Comparison of ENCODE assay signal across 12 cellular contexts in genomic region chr1:30760596-30761311, GRCh38. TPM values are rescaled to one million over a fixed set of nuclear protein-coding genes. Genes with fewer than 3 reads are reported as not detected.
DNase-seq lines count a peak whose midpoint lies in the region; ATAC-seq and TF ChIP-seq lines count a peak whose summit lies in the region.
"Had no signal": no experiment of that assay in that cellular context is flagged by ENCODE, and none has a peak within 500 bp of the region (broad histone marks: within the 10 kb centered on the region; RNA-seq: fewer than 3 reads in every experiment).

No MANE protein-coding gene starts in this region.

- H3K9me3 Mint-ChIP-seq in activated B cell treated with CpG ODN at 0.5 μM for 24 hours, result no peaks in the 10 kb centered on the region

- WGBS in mesenchymal stem cell, result 83% methylated on average over 18 of the region's 18 CpGs

- intact Hi-C loops in activated B cell treated with CpG ODN at 0.5 μM for 24 hours (cut with micrococcal nuclease), result no loop called here

- peaks cover 17% of the 10 kb centered on the region for H3K36me3 Mint-ChIP-seq in activated B cell treated with CpG ODN at 0.5 μM for 24 hours (ENCODE audit: low read depth)

- H2BK120ac ChIP-seq in mesenchymal stem cell (ENCODE audit: low read depth, low read length), result no peak overlapping the region

- peaks cover 17% of the 10 kb centered on the region for H4K20me1 ChIP-seq in BLaER1

- no peak overlapping the region for H3K18ac ChIP-seq in mesenchymal stem cell (ENCODE audit: low read depth in 1 of 2, low read length in 2 of 2)

- H3K4me1 Mint-ChIP-seq in activated B cell treated with CpG ODN at 0.5 μM for 24 hours, result peaks cover 89% of the 10 kb centered on the region

- peak overlapping the region in 1 of 2 experiments; percentile 15 for H3K14ac ChIP-seq in mesenchymal stem cell (ENCODE audit: low read length in 2 of 2)

- H3K4me3 Mint-ChIP-seq in activated B cell treated with CpG ODN at 0.5 μM for 24 hours, result peak overlapping the region; percentile 99

- no peaks in the 10 kb centered on the region for H3K79me1 ChIP-seq in mesenchymal stem cell (replicated peaks; ENCODE audit: low read length, poor library complexity, severe bottlenecking)

- peak; percentile 32 for TF ChIP-seq POLR2A in GM18526 (IDR thresholded peaks at IDR 0.05; ENCODE audit: extremely low read depth, insufficient read length)

- H2BK12ac ChIP-seq in mesenchymal stem cell (ENCODE audit: low read length in 2 of 2), result peak overlapping the region; percentile 31 to 45

- H3K27me3 ChIP-seq in BLaER1, result no peaks in the 10 kb centered on the region
- H3K27me3 ChIP-seq in mesenchymal stem cell (ENCODE audit: control insufficient read depth in 1 of 2, insufficient read depth in 1 of 2, low read length in 2 of 2), result peaks cover 0 to 27% of the 10 kb centered on the region in 2 experiments
- H3K27me3 ChIP-seq: hepatocyte had no signal

- CTCF ChIA-PET in activated B cell treated with CpG ODN at 0.5 μM for 24 hours (lab: Charles Lee), result interaction anchor here (1.0 to 2.9 kb wide), 9 partner anchors 9 to 41 kb away, joined by 3 to 26 read pairs (median 6); no protein-coding TSS in a partner anchor

- no peaks in the 10 kb centered on the region for H3K27me3 Mint-ChIP-seq in activated B cell treated with CpG ODN at 0.5 μM for 24 hours

- H3K9ac ChIP-seq in BLaER1 (peak overlapping the region; percentile 98), mesenchymal stem cell (ENCODE audit: low read length) (no peak overlapping the region)

- POLR2A ChIA-PET in activated B cell treated with CpG ODN at 0.5 μM for 24 hours (lab: Charles Lee), result interaction anchor here (1.0 to 25.3 kb wide), 7 partner anchors 11 to 391 kb away, joined by 3 to 662 read pairs (median 27); partner anchors contain the start of gene MATN1

- H2AK5ac ChIP-seq in mesenchymal stem cell (ENCODE audit: low read length, severe bottlenecking), result no peak overlapping the region

- H3K4me1 ChIP-seq in BLaER1, result peaks cover 78% of the 10 kb centered on the region
- H3K4me1 ChIP-seq in mesenchymal stem cell (ENCODE audit: control insufficient read depth, insufficient read depth, low read depth, low read length), result peaks cover 44% of the 10 kb centered on the region

- H3K27ac ChIP-seq in BLaER1, result peak overlapping the region; percentile 98
- no peak overlapping the region for H3K27ac ChIP-seq in mesenchymal stem cell (ENCODE audit: low read length, poor library complexity, severe bottlenecking)
- H3K27ac ChIP-seq: hepatocyte had no signal

- ATAC-seq in activated B cell treated with CpG ODN at 0.5 μM for 24 hours (ENCODE audit: low read depth) (no peak), GM21515 (IDR thresholded peaks at IDR 0.05; ENCODE audit: unreplicated experiment) (no peak), HG03025 (IDR thresholded peaks at IDR 0.05; ENCODE audit: low FRiP score, unreplicated experiment) (no peak)

- H3K23ac ChIP-seq in mesenchymal stem cell (ENCODE audit: low read length in 2 of 2), result no peak overlapping the region

- H3K4me2 ChIP-seq in BLaER1, result peak overlapping the region; percentile 98
- no peak overlapping the region for H3K4me2 ChIP-seq in mesenchymal stem cell (ENCODE audit: low read length, poor library complexity, severe bottlenecking)
- H3K4me2 ChIP-seq: hepatocyte had no signal

- H3K4me3 ChIP-seq in BLaER1 (peak overlapping the region; percentile 93), mesenchymal stem cell (ENCODE audit: insufficient read depth in 1 of 2, low read depth in 1 of 2, low read length in 2 of 2) (no peak overlapping the region)
- H3K4me3 ChIP-seq: hepatocyte had no signal

- H4K8ac ChIP-seq in mesenchymal stem cell (ENCODE audit: low read length), result no peak overlapping the region

- peak overlapping the region; percentile 35 for H4K91ac ChIP-seq in mesenchymal stem cell (ENCODE audit: low read length)

- DNase-seq in activated B cell treated with CpG ODN at 0.5 μM for 24 hours (no peak), mesenchymal stem cell (no peak), G401 (ENCODE audit: low spot score) (no peak), SW 1271 (lab: John Stamatoyannopoulos, UW) (no peak)
- DNase-seq: activated gamma-delta T cell treated with Interleukin-2 at 50 U/mL for 16 hours, NCI-H82 had no signal

- H3K9me3 ChIP-seq in BLaER1, result no peaks in the 10 kb centered on the region
- no peaks in the 10 kb centered on the region for H3K9me3 ChIP-seq in mesenchymal stem cell (ENCODE audit: control insufficient read depth, low read length)

- H2AFZ ChIP-seq in mesenchymal stem cell (ENCODE audit: low read depth, low read length), result no peak overlapping the region
- H2AFZ ChIP-seq: hepatocyte had no signal

- no peak overlapping the region for H2BK5ac ChIP-seq in mesenchymal stem cell (ENCODE audit: low read depth, low read length, poor library complexity, severe bottlenecking)

- peak overlapping the region in 1 of 2 experiments; percentile 35 for H3K4ac ChIP-seq in mesenchymal stem cell (ENCODE audit: low read depth in 1 of 2, low read length in 2 of 2)

- H2BK15ac ChIP-seq in mesenchymal stem cell (ENCODE audit: low read depth, poor library complexity, severe bottlenecking), result no peak overlapping the region

- no peak for TF ChIP-seq CTCF in activated B cell treated with CpG ODN at 0.5 μM for 24 hours (IDR thresholded peaks at IDR 0.05)

- peak overlapping the region; percentile 80 for H3K27ac Mint-ChIP-seq in activated B cell treated with CpG ODN at 0.5 μM for 24 hours

- in situ Hi-C loops in G401 (cut with HindIII; ENCODE audit: low sequenced_read_pairs), result no loop called here

- H3K36me3 ChIP-seq in BLaER1 (peaks cover 7% of the 10 kb centered on the region), mesenchymal stem cell (ENCODE audit: control insufficient read depth in 1 of 2, insufficient read depth in 2 of 2, low read depth in 1 of 2, low read length in 2 of 2) (no peaks in the 10 kb centered on the region)

RNA-seq across cellular contexts. Expression of gene LAPTM5, which starts 3.2 kb away (rescaled TPM):
- total RNA-seq in activated B cell treated with CpG ODN at 0.5 μM for 24 hours, result 726 and 766 TPM in 2 replicates
- 0.97 TPM for polyA plus RNA-seq in mesenchymal stem cell (2013, experiment 1 of 2)
- polyA plus RNA-seq in mesenchymal stem cell (2013, experiment 2 of 2), result 0.95 TPM
- total RNA-seq in G401 (2014; rRNA removed; shearing (Covaris generic)), result 0.18 TPM in 1 of 2 replicates, not detected in the other

RNA-seq across cellular contexts. Expression of gene MATN1, which starts 37.4 kb away (rescaled TPM):
- 0.93 and 1.2 TPM in 2 replicates for total RNA-seq in activated B cell treated with CpG ODN at 0.5 μM for 24 hours
- 0.03 TPM for polyA plus RNA-seq in mesenchymal stem cell (2013, experiment 1 of 2)
- 0.04 TPM for polyA plus RNA-seq in mesenchymal stem cell (2013, experiment 2 of 2)
- 1.2 TPM in 1 of 2 replicates, not detected in the other for total RNA-seq in G401 (2014; rRNA removed; shearing (Covaris generic))
- total RNA-seq: subcutaneous adipose tissue had no signal

Comparison
In these comparisons a context has a peak if more than half of its experiments do, and no peak if none do; other contexts are left out.
1. RNA of gene LAPTM5, which starts 3.2 kb away (total RNA-seq): 726 to 766 TPM in activated B cell treated with CpG ODN at 0.5 μM for 24 hours; 0.18 TPM in G401; every median in the first group is over 100 times any median in the second.